In genomic region chr18:12296087-12296403, GRCh38 we compare ENCODE assay signal across 1 cellular context.
A peak's percentile ranks its signal among the peaks of the same experiment; 100 is the strongest.
TF ChIP-seq lines count a peak whose summit lies in the region.

No MANE protein-coding gene starts in this region.

TF ChIP-seq in K562, 482 proteins besides CTCF, POLR2A, EP300 and RAD21 (continued from another document and continues in another):
- no peak for TF ChIP-seq FOXM1 (IDR thresholded peaks at IDR 0.05; ENCODE audit: low read depth)
- no peak for TF ChIP-seq FOXM1 (CRISPR knock-in tag; IDR thresholded peaks at IDR 0.05; ENCODE audit: low read depth)
- TF ChIP-seq DEAF1 (CRISPR knock-in tag; IDR thresholded peaks at IDR 0.05), result no peak
- TF ChIP-seq BCOR (IDR thresholded peaks at IDR 0.05), result no peak
- peak; percentile 31; the same call in 1 of the 2 replicates for TF ChIP-seq CBFA2T3 (IDR thresholded peaks at IDR 0.05)
- no peak; the same call in 1 of the 2 replicates for TF ChIP-seq MAFG (tag; conservative IDR thresholded peaks at IDR 0.05)
- no peak for TF ChIP-seq ZNF232 (CRISPR knock-in tag; IDR thresholded peaks at IDR 0.05)
- TF ChIP-seq SMARCA4 (IDR thresholded peaks at IDR 0.05), result peak; percentile 25; the same call in 1 of the 2 replicates
- no peak for TF ChIP-seq THRB (CRISPR knock-in tag; conservative IDR thresholded peaks at IDR 0.05)
- TF ChIP-seq ZEB2 (IDR thresholded peaks at IDR 0.05), result no peak
- TF ChIP-seq MAX (CRISPR knock-in tag; IDR thresholded peaks at IDR 0.05), result peak; percentile 61; the same call in 1 of the 2 replicates
- TF ChIP-seq SREBF2 (CRISPR knock-in tag; IDR thresholded peaks at IDR 0.05), result no peak
- TF ChIP-seq DLX4 (CRISPR knock-in tag; IDR thresholded peaks at IDR 0.05), result no peak
- no peak for TF ChIP-seq BHLHE40 (IDR thresholded peaks at IDR 0.05; ENCODE audit: low read length)
- TF ChIP-seq SRSF3 (IDR thresholded peaks at IDR 0.05; ENCODE audit: insufficient read depth, low read length), result no peak
- no peak for TF ChIP-seq ZNF583 (CRISPR knock-in tag; IDR thresholded peaks at IDR 0.05)
- no peak for TF ChIP-seq ZNF134 (CRISPR knock-in tag; conservative IDR thresholded peaks at IDR 0.05)
- no peak for TF ChIP-seq CUX1 (CRISPR knock-in tag; IDR thresholded peaks at IDR 0.05)
- no peak for TF ChIP-seq DDX20 (tag; IDR thresholded peaks at IDR 0.05; ENCODE audit: low read depth)
- TF ChIP-seq MNT (conservative IDR thresholded peaks at IDR 0.05), result no peak
- TF ChIP-seq TRIM28 (IDR thresholded peaks at IDR 0.05), result no peak
- TF ChIP-seq ZNF778 (CRISPR knock-in tag; IDR thresholded peaks at IDR 0.05), result no peak
- TF ChIP-seq SAP30 (IDR thresholded peaks at IDR 0.05; ENCODE audit: borderline replicate concordance, insufficient read depth, low read depth, low read length, poor library complexity, severe bottlenecking), result no peak
- TF ChIP-seq ZBTB5 (IDR thresholded peaks at IDR 0.05), result no peak
- TF ChIP-seq FOXK1 (CRISPR knock-in tag; IDR thresholded peaks at IDR 0.05; ENCODE audit: borderline replicate concordance), result no peak
- peak in 1 of 2 experiments; percentile 75 for TF ChIP-seq E2F6 (IDR thresholded peaks at IDR 0.05; ENCODE audit: borderline replicate concordance in 1 of 2, extremely low read depth in 1 of 2, insufficient read depth in 1 of 2, insufficient read length in 1 of 2, low read depth in 1 of 2, low read length in 1 of 2, poor library complexity in 1 of 2, severe bottlenecking in 1 of 2)
- TF ChIP-seq ZNF175 (CRISPR knock-in tag; IDR thresholded peaks at IDR 0.05; ENCODE audit: low read depth), result 0 out of 2 replicates have a peak, but pooled peaks have one; percentile 48
- no peak for TF ChIP-seq ATF4 (CRISPR knock-in tag; IDR thresholded peaks at IDR 0.05)
- no peak for TF ChIP-seq KDM2B (CRISPR knock-in tag; IDR thresholded peaks at IDR 0.05)
- TF ChIP-seq RBM34 (IDR thresholded peaks at IDR 0.05; ENCODE audit: borderline replicate concordance, insufficient read depth, low read length), result no peak
- no peak for TF ChIP-seq TEAD2 (tag; IDR thresholded peaks at IDR 0.05)
- TF ChIP-seq DNMT1 (IDR thresholded peaks at IDR 0.05), result no peak
- TF ChIP-seq ZNF318 (IDR thresholded peaks at IDR 0.05; ENCODE audit: borderline replicate concordance in 1 of 2, low read depth in 1 of 2), result no peak
- TF ChIP-seq NFE2L1 (tag; IDR thresholded peaks at IDR 0.05; ENCODE audit: borderline replicate concordance, low read depth), result no peak
- TF ChIP-seq NR2C2 (CRISPR knock-in tag; IDR thresholded peaks at IDR 0.05), result no peak
- no peak for TF ChIP-seq NR2C2 (tag; IDR thresholded peaks at IDR 0.05)
